10 cellular contexts compared by ENCODE assay signal in genomic region chrX:115232933-115233496, GRCh38. TPM values are rescaled to one million over a fixed set of nuclear protein-coding genes. Genes with fewer than 3 reads are reported as not detected.
DNase-seq lines count a peak whose midpoint lies in the region; ATAC-seq and TF ChIP-seq lines count a peak whose summit lies in the region.
"Had no signal": no experiment of that assay in that cellular context is flagged by ENCODE, and none has a peak within 500 bp of the region (broad histone marks: within the 10 kb centered on the region; RNA-seq: fewer than 3 reads in every experiment).

No MANE protein-coding gene starts in this region.

- H3K4me3 ChIP-seq in HEK293 (ENCODE audit: low read depth, low read length) (peak overlapping the region; percentile 54), breast epithelium (peak overlapping the region; percentile 54 to 66 (median 62)), lower leg skin (ENCODE audit: low read depth, poor library complexity, severe bottlenecking) (peak overlapping the region; percentile 25), subcutaneous abdominal adipose tissue (ENCODE audit: low read depth in 1 of 5, low read length in 5 of 5) (peak overlapping the region; percentile 60 to 69 (median 64))

- intact Hi-C loops in breast epithelium (cut with DNase I; ENCODE audit: low total_unique reads), result no loop called here
- intact Hi-C loops in lower leg skin (cut with DNase I; ENCODE audit: low total_unique reads), result no loop called here

- H3K36me3 ChIP-seq in HEK293 (ENCODE audit: control insufficient read depth in 2 of 2, insufficient read depth in 1 of 2, low read length in 2 of 2) (no peaks in the 10 kb centered on the region), breast epithelium (no peaks in the 10 kb centered on the region), subcutaneous abdominal adipose tissue (ENCODE audit: control insufficient read depth in 5 of 5, insufficient read depth in 5 of 5, low read length in 5 of 5) (no peaks in the 10 kb centered on the region)

- POLR2A ChIA-PET in HEK293 (lab: Yijun Ruan, JAX), result no interaction called here

- TF ChIP-seq CTCF in HEK293 (tag by site-specific recombination; IDR thresholded peaks at IDR 0.05) (no peak), breast epithelium (IDR thresholded peaks at IDR 0.05) (no peak), lower leg skin (IDR thresholded peaks at IDR 0.05) (no peak)

- H3K27me3 ChIP-seq in breast epithelium (peaks cover 0 to 66% of the 10 kb centered on the region in 2 donors), subcutaneous abdominal adipose tissue (ENCODE audit: control insufficient read depth in 5 of 5, insufficient read depth in 4 of 5, low read length in 5 of 5) (peaks cover 8 to 21% (median 14%) of the 10 kb centered on the region in 5 donors)

- peak overlapping the region in 1 of 5 donors; percentile 62 for H3K9ac ChIP-seq in subcutaneous abdominal adipose tissue (ENCODE audit: low read length in 5 of 5)

- CTCF ChIA-PET in HEK293 (lab: Yijun Ruan, JAX), result interaction anchor here (1.7 kb wide), 1 partner anchor 51 kb away, joined by 8 read pairs; no protein-coding TSS in a partner anchor

- in situ Hi-C loops in ACHN (cut with HindIII; ENCODE audit: low pct_ligation_motif_present, low pct_unique_long_range_greater_than_20kb, low sequenced_read_pairs), result no loop called here

- 2 to 18% methylated on average over 6 of the region's 6 CpGs for WGBS in lower leg skin, 2 donors

- H3K27ac ChIP-seq in HEK293 (ENCODE audit: extremely low read depth, low read depth, low read length) (peak overlapping the region; percentile 80), breast epithelium (peak overlapping the region; percentile 27 to 71), subcutaneous abdominal adipose tissue (ENCODE audit: low read depth, low read length) (no peak overlapping the region)

- DNase-seq in breast epithelium (ENCODE audit: low spot score in 2 of 2), result no peak
- DNase-seq in lower leg skin (ENCODE audit: low spot score in 2 of 2), result no peak
- DNase-seq in NCI-H1436 (lab: John Stamatoyannopoulos, UW), result no peak
- no peak for DNase-seq in NOMO-1 treated with DMSO at 0.1 percent for 48 hours (lab: John Stamatoyannopoulos, UW; ENCODE audit: unreplicated experiment)
- DNase-seq in ACHN, result no peak

- peaks cover 28% of the 10 kb centered on the region; the same call in 1 of the 2 replicates for H3K4me1 ChIP-seq in HEK293 (ENCODE audit: control insufficient read depth, insufficient read depth, low read length)
- H3K4me1 ChIP-seq in breast epithelium, result no peaks in the 10 kb centered on the region
- H3K4me1 ChIP-seq in subcutaneous abdominal adipose tissue (ENCODE audit: control insufficient read depth in 5 of 5, insufficient read depth in 5 of 5, low read length in 5 of 5), result peaks cover 0 to 7% (median 3%) of the 10 kb centered on the region in 5 donors

- H3K9me3 ChIP-seq in HEK293 (ENCODE audit: control insufficient read depth, insufficient read depth, low read depth, low read length) (no peaks in the 10 kb centered on the region), breast epithelium (no peaks in the 10 kb centered on the region), subcutaneous abdominal adipose tissue (ENCODE audit: control insufficient read depth in 5 of 5, low read length in 5 of 5) (no peaks in the 10 kb centered on the region)

- no peak for ATAC-seq in HG03342 (IDR thresholded peaks at IDR 0.05; ENCODE audit: unreplicated experiment)
- ATAC-seq: activated CD4-positive, alpha-beta T cell treated with anti-CD3 and anti-CD28 coated beads for 36 hours; naive thymus-derived CD8-positive, alpha-beta T cell had no signal

- TF ChIP-seq POLR2A in breast epithelium (IDR thresholded peaks at IDR 0.05), result no peak
- TF ChIP-seq POLR2A in lower leg skin (IDR thresholded peaks at IDR 0.05), result no peak

TF ChIP-seq in HEK293, 187 proteins besides CTCF, POLR2A, EP300 and RAD21:
- TF ChIP-seq ZNF664 (tag by site-specific recombination; IDR thresholded peaks at IDR 0.05) (peak; percentile 97), ZBTB1 (tag by site-specific recombination; IDR thresholded peaks at IDR 0.05) (no peak), ZNF366 (tag by site-specific recombination; conservative IDR thresholded peaks at IDR 0.05) (peak; percentile 61; the same call in 1 of the 2 replicates), ZNF280D (tag by site-specific recombination; IDR thresholded peaks at IDR 0.05) (no peak), ZNF292 (tag by site-specific recombination; IDR thresholded peaks at IDR 0.05; ENCODE audit: borderline replicate concordance, low read depth) (no peak), ZNF747 (tag by site-specific recombination; IDR thresholded peaks at IDR 0.05) (no peak), ZNF768 (tag by site-specific recombination; IDR thresholded peaks at IDR 0.05) (no peak), PRDM6 (tag by site-specific recombination; IDR thresholded peaks at IDR 0.05) (peak; percentile 92)

RNA-seq across cellular contexts. Expression of gene LRCH2, which starts 0.9 kb away (rescaled TPM):
- total RNA-seq in breast epithelium (1 to 10 TPM; 2.0 to 3.9 (median 2.6) TPM), lower leg skin (under 1 TPM; 0.11 to 0.84 (median 0.49) TPM)
- total RNA-seq: activated CD4-positive, alpha-beta T cell treated with anti-CD3 and anti-CD28 coated beads for 36 hours; naive thymus-derived CD8-positive, alpha-beta T cell had no signal

RNA-seq across cellular contexts. Expression of gene RBMXL3, which starts 43.8 kb away (rescaled TPM):
- total RNA-seq in breast epithelium (not detected), lower leg skin (not detected)
- total RNA-seq: activated CD4-positive, alpha-beta T cell treated with anti-CD3 and anti-CD28 coated beads for 36 hours; naive thymus-derived CD8-positive, alpha-beta T cell had no signal

RNA-seq across cellular contexts. Expression of gene LUZP4, which starts 56.5 kb away (rescaled TPM):
- total RNA-seq in breast epithelium (not detected), lower leg skin (not detected)
- total RNA-seq: activated CD4-positive, alpha-beta T cell treated with anti-CD3 and anti-CD28 coated beads for 36 hours; naive thymus-derived CD8-positive, alpha-beta T cell had no signal
